Comparison of ENCODE assay signal across 10 cellular contexts in genomic region chr2:18404708-18405107, GRCh38.
DNase-seq lines count a peak whose midpoint lies in the region; ATAC-seq, FAIRE-seq and TF ChIP-seq lines count a peak whose summit lies in the region.
"Had no signal": no experiment of that assay in that cellular context is flagged by ENCODE, and none has a peak within 500 bp of the region (broad histone marks: within the 10 kb centered on the region; RNA-seq: fewer than 3 reads in every experiment).

No MANE protein-coding gene starts in this region.

- DNase-seq in GM12891 (ENCODE audit: insufficient read length, low spot score) (no peak), NT2/D1 (ENCODE audit: low read depth, low spot score) (peak; percentile 28), epithelial cell of esophagus (ENCODE audit: low read depth) (peak; percentile 12), amygdala (lab: John Stamatoyannopoulos, UW) (no peak), AG08395 (ENCODE audit: low spot score) (no peak), GM19239 (ENCODE audit: insufficient read length, low spot score) (no peak)
- DNase-seq: NCI-H446 had no signal

- no peaks in the 10 kb centered on the region for H3K9me3 ChIP-seq in NT2/D1 (ENCODE audit: insufficient read depth, low read length)

- H3K4me1 ChIP-seq in NT2/D1 (ENCODE audit: insufficient read depth, insufficient read length) = no peaks in the 10 kb centered on the region

- no peak for ATAC-seq in HG03460 (IDR thresholded peaks at IDR 0.05; ENCODE audit: unreplicated experiment)
- ATAC-seq: natural killer cell treated with Interleukin-12 subunit alpha and Interleukin-12 subunit beta and Interleukin-15 and Interleukin-18, amount 100 ng/mL, for 72 hours had no signal

- H3K9ac ChIP-seq in NT2/D1 (ENCODE audit: insufficient read length, low read depth) = no peak overlapping the region

- TF ChIP-seq POLR2A in GM12891 (IDR thresholded peaks at IDR 0.05; ENCODE audit: low read depth, low read length) = no peak

- no peaks in the 10 kb centered on the region for H3K36me3 ChIP-seq in NT2/D1 (ENCODE audit: insufficient read depth, insufficient read length, low read length)

- TF ChIP-seq CTCF in 22Rv1 (IDR thresholded peaks at IDR 0.05) (peak; percentile 79), epithelial cell of esophagus (IDR thresholded peaks at IDR 0.05; ENCODE audit: insufficient read depth, low read depth, low read length, missing control alignments) (peak; percentile 46)

- H3K27me3 ChIP-seq in NT2/D1 (ENCODE audit: insufficient read depth, insufficient read length) = no peaks in the 10 kb centered on the region

- H3K4me3 ChIP-seq in NT2/D1 (ENCODE audit: insufficient read length, low read depth) = no peak overlapping the region
- H3K4me3 ChIP-seq in epithelial cell of esophagus (ENCODE audit: low read length) = no peak overlapping the region

- FAIRE-seq in GM12891 (lab: Jason Lieb, UNC) (peak; percentile 13), GM19239 (lab: Jason Lieb, UNC) (no peak)

- H3K27ac ChIP-seq in 22Rv1 = no peak overlapping the region

TF ChIP-seq in GM12891, 5 proteins besides CTCF, POLR2A, EP300 and RAD21:
- TF ChIP-seq POU2F2 (IDR thresholded peaks at IDR 0.05; ENCODE audit: low read depth, low read length) = no peak
- TF ChIP-seq POLR2AphosphoS5 (IDR thresholded peaks at IDR 0.05; ENCODE audit: low read depth, low read length) = no peak
- no peak for TF ChIP-seq PAX5 (IDR thresholded peaks at IDR 0.05; ENCODE audit: insufficient read depth, low read length, severe bottlenecking)

Comparison
In these comparisons a context has a peak if more than half of its experiments do, and no peak if none do; other contexts are left out.
1. DNase-seq: peak in NT2/D1 (single experiment) and epithelial cell of esophagus (single experiment); none in GM12891 (single experiment), amygdala (0 of 56), AG08395 (single experiment) and GM19239 (single experiment).